In genomic region chr2:235690809-235691450, GRCh38 we compare ENCODE assay signal across 15 cellular contexts.
"Had no signal": no experiment of that assay in that cellular context is flagged by ENCODE, and none has a peak within 500 bp of the region (broad histone marks: within the 10 kb centered on the region; RNA-seq: fewer than 3 reads in every experiment).

No MANE protein-coding gene starts in this region.

- ATAC-seq: activated T-cell treated with anti-CD3 and anti-CD28 coated beads, Interleukin-2, amount 50 U/mL, for 4 hours; left lobe of liver had no signal

- H3K9me3 ChIP-seq: adrenal gland, ascending aorta, SJSA1, testis, upper lobe of left lung had no signal

- H3K4me3 ChIP-seq: adrenal gland, ascending aorta, SJSA1, testis, upper lobe of left lung had no signal

- H3K27ac ChIP-seq: adrenal gland, ascending aorta, epithelial cell of prostate, SJSA1, testis, upper lobe of left lung had no signal

- DNase-seq: activated CD8-positive, alpha-beta memory T cell treated with anti-CD3 and anti-CD28 coated beads for 24 hours; activated CD8-positive, alpha-beta memory T cell treated with anti-CD3 and anti-CD28 coated beads, Interleukin-2, amount 50 U/mL, for 48 hours; activated naive CD4-positive, alpha-beta T cell; activated T-cell treated with anti-CD3 and anti-CD28 coated beads, Interleukin-2, amount 50 U/mL, for 4 hours; adrenal gland; immature natural killer cell; occipital lobe; stimulated activated CD4-positive, alpha-beta T cell treated with anti-CD3 and anti-CD28 coated beads, Interleukin-12 subunit alpha, Interleukin-12 subunit beta, amount 100 ng/mL, for 4 hours; T-helper 9 cell; testis; upper lobe of left lung had no signal

- H3K36me3 ChIP-seq: adrenal gland, ascending aorta, upper lobe of left lung had no signal

- H3K27me3 ChIP-seq: adrenal gland, ascending aorta, SJSA1, testis, upper lobe of left lung had no signal

- H3K4me1 ChIP-seq: adrenal gland, ascending aorta, SJSA1, testis had no signal
